ENCODE assay signal across 8 cellular contexts in genomic region chr12:12032771-12033588, GRCh38. TPM values are rescaled to one million over a fixed set of nuclear protein-coding genes. Genes with fewer than 3 reads are reported as not detected.
DNase-seq lines count a peak whose midpoint lies in the region; ATAC-seq and TF ChIP-seq lines count a peak whose summit lies in the region.

No MANE protein-coding gene starts in this region.

- dilution Hi-C loops in IMR-90 (cut with HindIII; ENCODE audit: low sequenced_read_pairs, unreplicated experiment): loop anchor here (25.0 kb wide), 1 partner anchor 471 kb away; no protein-coding TSS in a partner anchor

- TF ChIP-seq CTCF in DOHH2 (IDR thresholded peaks at IDR 0.05; ENCODE audit: low read depth, low read length, poor library complexity, severe bottlenecking) (peak; percentile 78), IMR-90 (conservative IDR thresholded peaks at IDR 0.05; ENCODE audit: low read depth, low read length) (peak; percentile 90), OCI-LY1 (IDR thresholded peaks at IDR 0.05; ENCODE audit: low read length) (peak; percentile 95), esophagus squamous epithelium (IDR thresholded peaks at IDR 0.05) (peak; percentile 76 to 92 (median 89))

- H3K56ac ChIP-seq in IMR-90 (ENCODE audit: extremely low read depth, insufficient read depth, low read length): peak overlapping the region; percentile 80; the same call in 1 of the 2 replicates

- ATAC-seq in IMR-90 (ENCODE audit: low read depth): peak; percentile 92
- peak; percentile 64 for ATAC-seq in stimulated activated effector memory CD8-positive, alpha-beta T cell treated with anti-CD3 and anti-CD28 coated beads, Interleukin-12 subunit alpha, Interleukin-12 subunit beta, amount 100 ng/mL, for 72 hours
- no peak for ATAC-seq in GM19035 (IDR thresholded peaks at IDR 0.05; ENCODE audit: unreplicated experiment)

- H3K4ac ChIP-seq in IMR-90 (ENCODE audit: low read depth, low read length): peak overlapping the region; percentile 88

- H3F3A ChIP-seq in DOHH2 (ENCODE audit: control insufficient read depth, insufficient read depth) (no peaks in the 10 kb centered on the region), OCI-LY1 (ENCODE audit: insufficient read depth, low read length) (no peaks in the 10 kb centered on the region)

- H3K79me1 ChIP-seq in IMR-90 (ENCODE audit: low read depth in 1 of 2, low read length in 2 of 2): no peaks in the 10 kb centered on the region

- BruUV-seq in IMR-90 (replicated peaks; lab: Mats Ljungman, UMichigan): no TSS peak

- peak overlapping the region; percentile 33 for H2BK5ac ChIP-seq in IMR-90 (ENCODE audit: low read depth, low read length, poor library complexity, severe bottlenecking)

- peak overlapping the region; percentile 95 for H2AFZ ChIP-seq in IMR-90 (replicated peaks; ENCODE audit: low read length, poor library complexity)
- H2AFZ ChIP-seq in OCI-LY1 (ENCODE audit: low read length): no peak overlapping the region

- H3K4me1 ChIP-seq in DOHH2 (ENCODE audit: control insufficient read depth, low read length) (peaks cover 19% of the 10 kb centered on the region), IMR-90 (ENCODE audit: control insufficient read depth, insufficient read depth, low read length) (no peaks in the 10 kb centered on the region), OCI-LY1 (ENCODE audit: insufficient read depth, low read length, severe bottlenecking) (peaks cover 52% of the 10 kb centered on the region), esophagus squamous epithelium (peaks cover 11 to 23% (median 11%) of the 10 kb centered on the region in 3 donors), mucosa of stomach (ENCODE audit: control insufficient read depth, insufficient read depth, low read length) (peaks cover 25% of the 10 kb centered on the region)

- peak overlapping the region; percentile 79; the same call in 1 of the 3 replicates for H2BK15ac ChIP-seq in IMR-90 (ENCODE audit: low read depth, low read length)

- peak; percentile 87 for DNase-seq in IMR-90
- peak; percentile 84 for DNase-seq in activated T-cell treated with anti-CD3 and anti-CD28 coated beads, Interleukin-2, amount 50 U/mL, for 48 hours
- DNase-seq in esophagus squamous epithelium (lab: John Stamatoyannopoulos, UW): peak; percentile 12
- peak; percentile 46 to 75 for DNase-seq in stimulated activated effector memory CD8-positive, alpha-beta T cell treated with anti-CD3 and anti-CD28 coated beads, Interleukin-12 subunit alpha, Interleukin-12 subunit beta, amount 100 ng/mL, for 72 hours (ENCODE audit: low spot score in 2 of 2)

- H2AK5ac ChIP-seq in IMR-90 (ENCODE audit: low read depth, low read length): no peak overlapping the region

- H3K36me3 Mint-ChIP-seq in stimulated activated effector memory CD8-positive, alpha-beta T cell treated with anti-CD3 and anti-CD28 coated beads, Interleukin-12 subunit alpha, Interleukin-12 subunit beta, amount 100 ng/mL, for 72 hours: peaks cover 12% of the 10 kb centered on the region

- CTCF ChIA-PET in IMR-90 (lab: Yijun Ruan, JAX): interaction anchor here (0.6 to 3.4 kb wide), 18 partner anchors 9 to 1948 kb away, joined by 3 to 54 read pairs (median 3); no protein-coding TSS in a partner anchor

- H3K9ac ChIP-seq in IMR-90 (ENCODE audit: low read depth, low read length) (peak overlapping the region; percentile 92), OCI-LY1 (ENCODE audit: low read length) (peak overlapping the region; percentile 63), mucosa of stomach (ENCODE audit: low read length) (peak overlapping the region; percentile 76)

- no peak overlapping the region for H3K27ac ChIP-seq in DOHH2 (ENCODE audit: low read depth, low read length)
- peak overlapping the region; percentile 70 for H3K27ac ChIP-seq in IMR-90 (ENCODE audit: insufficient read depth, low read length)
- peak overlapping the region; percentile 90 for H3K27ac ChIP-seq in OCI-LY1 (ENCODE audit: low read depth, low read length, poor library complexity, severe bottlenecking)
- peak overlapping the region; percentile 36 to 77 (median 74) for H3K27ac ChIP-seq in esophagus squamous epithelium

- peak overlapping the region; percentile 96 for H2BK20ac ChIP-seq in IMR-90 (ENCODE audit: low read depth, low read length)

- in situ Hi-C loops in IMR-90 (cut with MboI; ENCODE audit: low sequenced_read_pairs): loop anchor here (5.0 to 10.0 kb wide), 2 partner anchors 451 to 672 kb away; no protein-coding TSS in a partner anchor

- H3K9me1 ChIP-seq in IMR-90 (ENCODE audit: insufficient read depth, low read length): no peaks in the 10 kb centered on the region

- peak overlapping the region; percentile 28 to 85; a peak in 3 of 4 replicates for H4K8ac ChIP-seq in IMR-90 (ENCODE audit: low read depth in 2 of 2, low read length in 2 of 2)

- peaks cover 61% of the 10 kb centered on the region for H3K4me1 Mint-ChIP-seq in stimulated activated effector memory CD8-positive, alpha-beta T cell treated with anti-CD3 and anti-CD28 coated beads, Interleukin-12 subunit alpha, Interleukin-12 subunit beta, amount 100 ng/mL, for 72 hours

- H4K20me1 ChIP-seq in DOHH2 (ENCODE audit: control insufficient read depth, insufficient read depth, low read depth, low read length): no peaks in the 10 kb centered on the region
- H4K20me1 ChIP-seq in IMR-90 (ENCODE audit: insufficient read depth, low read length): no peaks in the 10 kb centered on the region
- no peaks in the 10 kb centered on the region for H4K20me1 ChIP-seq in OCI-LY1 (ENCODE audit: insufficient read depth, low read length)

- TF ChIP-seq RAD21 in IMR-90 (IDR thresholded peaks at IDR 0.05; ENCODE audit: low read length): peak; percentile 96

- H3K4me3 ChIP-seq in DOHH2 (ENCODE audit: low read length) (peak overlapping the region; percentile 58), IMR-90 (ENCODE audit: insufficient read depth, low read depth, low read length) (peak overlapping the region; percentile 55), OCI-LY1 (ENCODE audit: low read depth, low read length, poor library complexity, severe bottlenecking) (peak overlapping the region; percentile 51), esophagus squamous epithelium (peak overlapping the region; percentile 3 to 64 (median 42)), mucosa of stomach (ENCODE audit: low read length) (peak overlapping the region; percentile 60)

- no peaks in the 10 kb centered on the region for H3K79me2 ChIP-seq in DOHH2 (ENCODE audit: control insufficient read depth, low read length)
- no peaks in the 10 kb centered on the region for H3K79me2 ChIP-seq in OCI-LY1 (ENCODE audit: insufficient read depth, low read length)

- peak overlapping the region; percentile 88 for H3K23ac ChIP-seq in IMR-90 (ENCODE audit: low read depth, low read length)

- intact Hi-C loops in IMR-90 (cut with micrococcal nuclease): loop anchor here (1.0 to 10.0 kb wide), 5 partner anchors 236 to 479 kb away; no protein-coding TSS in a partner anchor
- intact Hi-C loops in esophagus squamous epithelium (cut with DNase I): loop anchor here (5.0 to 10.0 kb wide), 2 partner anchors 451 to 478 kb away; no protein-coding TSS in a partner anchor

- H2AK9ac ChIP-seq in IMR-90 (replicated peaks; ENCODE audit: low read depth, low read length, poor library complexity): peak overlapping the region; percentile 90

- H3K9me3 ChIP-seq in DOHH2 (ENCODE audit: control insufficient read depth, insufficient read depth, low read length) (no peaks in the 10 kb centered on the region), IMR-90 (ENCODE audit: control insufficient read depth, insufficient read depth, low read length) (no peaks in the 10 kb centered on the region), OCI-LY1 (ENCODE audit: low read length) (no peaks in the 10 kb centered on the region), esophagus squamous epithelium (no peaks in the 10 kb centered on the region), mucosa of stomach (ENCODE audit: control insufficient read depth, low read length) (no peaks in the 10 kb centered on the region)

- no peaks in the 10 kb centered on the region for H3K9me2 ChIP-seq in DOHH2 (replicated peaks; ENCODE audit: control insufficient read depth, low read length)
- H3K9me2 ChIP-seq in OCI-LY1 (ENCODE audit: low read depth, low read length): no peaks in the 10 kb centered on the region

- H3K4me2 ChIP-seq in DOHH2 (ENCODE audit: low read length) (peak overlapping the region; percentile 70), IMR-90 (ENCODE audit: low read depth, low read length) (peak overlapping the region; percentile 96), OCI-LY1 (ENCODE audit: low read length) (peak overlapping the region; percentile 68)

- H4K91ac ChIP-seq in IMR-90 (ENCODE audit: insufficient read depth, low read depth, low read length): peak overlapping the region; percentile 87

- H3K14ac ChIP-seq in IMR-90 (replicated peaks; ENCODE audit: low read depth, low read length): peak overlapping the region; percentile 95

- peak; percentile 58; the same call in 1 of the 2 replicates for TF ChIP-seq POLR2A in IMR-90 (IDR thresholded peaks at IDR 0.05; ENCODE audit: low read depth, low read length)
- TF ChIP-seq POLR2A in esophagus squamous epithelium (IDR thresholded peaks at IDR 0.05): no peak

- H3K18ac ChIP-seq in IMR-90 (ENCODE audit: low read depth, low read length): peak overlapping the region; percentile 92

- peak overlapping the region; percentile 94 for H2BK120ac ChIP-seq in IMR-90 (ENCODE audit: low read depth, low read length)

- 0% methylated on average over 8 of the region's 24 CpGs; no CpG with 5 or more reads in 1 of the 2 experiments for WGBS in IMR-90 (ENCODE audit: extremely low coverage in 2 of 2, insufficient read length in 1 of 2), 2 experiments
- WGBS in esophagus squamous epithelium, 2 donors: 1 to 2% methylated on average over 22 to 24 of the region's 24 CpGs

- no peaks in the 10 kb centered on the region for H3K36me3 ChIP-seq in DOHH2 (ENCODE audit: control insufficient read depth, low read length)
- no peaks in the 10 kb centered on the region for H3K36me3 ChIP-seq in IMR-90 (ENCODE audit: control insufficient read depth, insufficient read depth, low read length)
- no peaks in the 10 kb centered on the region for H3K36me3 ChIP-seq in OCI-LY1 (ENCODE audit: insufficient read depth, low read length)
- H3K36me3 ChIP-seq in esophagus squamous epithelium: no peaks in the 10 kb centered on the region
- H3K36me3 ChIP-seq in mucosa of stomach (ENCODE audit: control insufficient read depth, insufficient read depth, low read length): no peaks in the 10 kb centered on the region

- peak overlapping the region; percentile 75 for H3K4me3 Mint-ChIP-seq in stimulated activated effector memory CD8-positive, alpha-beta T cell treated with anti-CD3 and anti-CD28 coated beads, Interleukin-12 subunit alpha, Interleukin-12 subunit beta, amount 100 ng/mL, for 72 hours

- POLR2A ChIA-PET in IMR-90 (lab: Charles Lee; ENCODE audit: unreplicated experiment): interaction anchor here (0.5 to 1.1 kb wide), 3 partner anchors 143 to 453 kb away, joined by 3 to 4 read pairs (median 3); no protein-coding TSS in a partner anchor

- H3K27me3 ChIP-seq in DOHH2 (ENCODE audit: control insufficient read depth, low read length): no peaks in the 10 kb centered on the region
- peaks cover 2% of the 10 kb centered on the region for H3K27me3 ChIP-seq in IMR-90 (ENCODE audit: control insufficient read depth, insufficient read depth, low read length)
- H3K27me3 ChIP-seq in OCI-LY1 (ENCODE audit: insufficient read depth, low read length): no peaks in the 10 kb centered on the region
- H3K27me3 ChIP-seq in esophagus squamous epithelium: no peaks in the 10 kb centered on the region
- H3K27me3 ChIP-seq in mucosa of stomach (ENCODE audit: control insufficient read depth, insufficient read depth, low read length): no peaks in the 10 kb centered on the region

- H3K9me3 Mint-ChIP-seq in stimulated activated effector memory CD8-positive, alpha-beta T cell treated with anti-CD3 and anti-CD28 coated beads, Interleukin-12 subunit alpha, Interleukin-12 subunit beta, amount 100 ng/mL, for 72 hours: peaks cover 3% of the 10 kb centered on the region

- peak overlapping the region; percentile 78 for H4K5ac ChIP-seq in IMR-90 (ENCODE audit: low read depth, low read length)

- H3K27ac Mint-ChIP-seq in stimulated activated effector memory CD8-positive, alpha-beta T cell treated with anti-CD3 and anti-CD28 coated beads, Interleukin-12 subunit alpha, Interleukin-12 subunit beta, amount 100 ng/mL, for 72 hours: peak overlapping the region; percentile 93

RNA-seq across cellular contexts. Expression of gene BCL2L14, which starts 37.8 kb away (rescaled TPM):
- total RNA-seq in IMR-90 (2012; rRNA removed): not detected in 2 replicates
- not detected in 2 replicates for polyA plus RNA-seq in IMR-90 (2012; rRNA removed)
- not detected in 2 replicates for polyA plus RNA-seq in IMR-90 (2012; cell fraction: cytosol; rRNA removed)
- polyA plus RNA-seq in IMR-90 (2012; cell fraction: nucleus; rRNA removed; ENCODE audit: low replicate concordance): not detected in 2 replicates
- total RNA-seq in esophagus squamous epithelium: 1 to 10 TPM in 1 of 4 donors, not detected in 3; 1.6 TPM

Comparison
In these comparisons a context has a peak if more than half of its experiments do, and no peak if none do; other contexts are left out.
1. DNase-seq: peak in every context shown above with its lines; median percentile 87 in IMR-90; 84 in activated T-cell treated with anti-CD3 and anti-CD28 coated beads, Interleukin-2, amount 50 U/mL, for 48 hours; 60 in stimulated activated effector memory CD8-positive, alpha-beta T cell treated with anti-CD3 and anti-CD28 coated beads, Interleukin-12 subunit alpha, Interleukin-12 subunit beta, amount 100 ng/mL, for 72 hours; 12 in esophagus squamous epithelium.